7 cellular contexts compared by ENCODE assay signal in the genomic region with DNA sequence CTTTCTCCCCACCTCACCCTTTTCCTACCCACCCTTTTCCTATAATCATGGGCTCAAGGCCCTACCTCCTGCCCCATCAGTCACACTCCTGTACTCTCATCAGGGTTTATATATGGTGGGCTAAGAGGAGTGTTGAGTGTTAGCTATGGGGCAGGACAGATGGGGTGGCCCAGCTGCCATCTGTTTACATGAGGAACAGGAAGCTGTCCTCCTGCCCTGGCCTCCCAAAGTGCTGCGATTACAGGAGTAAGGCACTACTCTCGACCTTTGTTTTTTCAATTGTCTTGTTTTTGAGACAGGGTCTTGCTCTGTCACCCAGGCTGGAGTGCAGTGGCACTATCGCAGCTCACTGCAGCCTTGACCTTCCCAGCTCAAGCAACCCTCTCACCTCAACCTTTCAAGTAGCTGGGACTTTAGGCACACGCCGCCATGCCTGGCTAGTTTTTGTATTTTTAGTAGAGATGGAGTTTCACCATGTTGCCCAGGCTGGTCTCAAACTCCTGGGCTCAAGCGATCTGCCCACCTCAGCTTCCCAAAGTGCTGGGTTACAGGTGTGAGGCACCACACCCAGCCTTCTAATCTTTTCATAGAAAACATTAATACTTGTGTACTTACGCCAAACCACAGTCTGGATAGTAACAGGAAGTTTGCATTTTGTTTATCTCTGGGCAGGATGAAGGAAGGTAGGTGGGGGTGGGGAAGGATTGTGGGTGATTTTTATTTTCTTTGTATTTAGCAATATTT. TPM values are rescaled to one million over a fixed set of nuclear protein-coding genes. Genes with fewer than 3 reads are reported as not detected.
DNase-seq lines count a peak whose midpoint lies in the region; ATAC-seq and TF ChIP-seq lines count a peak whose summit lies in the region.

No MANE protein-coding gene starts in this region.

- H3K27ac Mint-ChIP-seq in IgD-negative memory B cell = peak overlapping the region; percentile 94 to 97 (median 97)
- peak overlapping the region; percentile 85 for H3K27ac Mint-ChIP-seq in activated naive CD8-positive, alpha-beta T cell treated with anti-CD3 and anti-CD28 coated beads for 36 hours
- peak overlapping the region; percentile 98 to 99 for H3K27ac Mint-ChIP-seq in natural killer cell treated with Interleukin-12 subunit alpha and Interleukin-12 subunit beta and Interleukin-15 and Interleukin-18, amount 100 ng/mL, for 72 hours

- peak overlapping the region; percentile 91 to 99 (median 94) for H3K4me3 Mint-ChIP-seq in IgD-negative memory B cell
- peak overlapping the region; percentile 85 for H3K4me3 Mint-ChIP-seq in activated naive CD8-positive, alpha-beta T cell treated with anti-CD3 and anti-CD28 coated beads for 36 hours
- peak overlapping the region; percentile 92 for H3K4me3 Mint-ChIP-seq in natural killer cell treated with Interleukin-12 subunit alpha and Interleukin-12 subunit beta and Interleukin-15 and Interleukin-18, amount 100 ng/mL, for 72 hours

- H3K36me3 Mint-ChIP-seq in IgD-negative memory B cell = no peaks in the 10 kb centered on the region
- peaks cover 21% of the 10 kb centered on the region for H3K36me3 Mint-ChIP-seq in activated naive CD8-positive, alpha-beta T cell treated with anti-CD3 and anti-CD28 coated beads for 36 hours
- H3K36me3 Mint-ChIP-seq in natural killer cell treated with Interleukin-12 subunit alpha and Interleukin-12 subunit beta and Interleukin-15 and Interleukin-18, amount 100 ng/mL, for 72 hours = no peaks in the 10 kb centered on the region

- H3K27me3 Mint-ChIP-seq in IgD-negative memory B cell = peaks cover 17% of the 10 kb centered on the region
- peaks cover 25% of the 10 kb centered on the region for H3K27me3 Mint-ChIP-seq in activated naive CD8-positive, alpha-beta T cell treated with anti-CD3 and anti-CD28 coated beads for 36 hours
- peaks cover 1 to 6% of the 10 kb centered on the region in 2 donors for H3K27me3 Mint-ChIP-seq in natural killer cell treated with Interleukin-12 subunit alpha and Interleukin-12 subunit beta and Interleukin-15 and Interleukin-18, amount 100 ng/mL, for 72 hours

- DNase-seq in COLO668 (lab: John Stamatoyannopoulos, UW; ENCODE audit: unreplicated experiment) (peak; percentile 14), GM10266 (ENCODE audit: extremely low spot score) (no peak), NCI-H2227 treated with DMSO at 0.1 percent for 48 hours (lab: John Stamatoyannopoulos, UW) (no peak)
- no peak for DNase-seq in activated naive CD8-positive, alpha-beta T cell treated with anti-CD3 and anti-CD28 coated beads for 36 hours
- DNase-seq in natural killer cell treated with Interleukin-12 subunit alpha and Interleukin-12 subunit beta and Interleukin-15 and Interleukin-18, amount 100 ng/mL, for 72 hours (ENCODE audit: low spot score) = no peak

- peaks cover 32 to 38% (median 34%) of the 10 kb centered on the region in 3 donors for H3K4me1 Mint-ChIP-seq in IgD-negative memory B cell
- peaks cover 27% of the 10 kb centered on the region for H3K4me1 Mint-ChIP-seq in activated naive CD8-positive, alpha-beta T cell treated with anti-CD3 and anti-CD28 coated beads for 36 hours
- peaks cover 30 to 46% of the 10 kb centered on the region in 2 donors for H3K4me1 Mint-ChIP-seq in natural killer cell treated with Interleukin-12 subunit alpha and Interleukin-12 subunit beta and Interleukin-15 and Interleukin-18, amount 100 ng/mL, for 72 hours (ENCODE audit: low read depth in 2 of 2)

- no peak for ATAC-seq in natural killer cell treated with Interleukin-12 subunit alpha and Interleukin-12 subunit beta and Interleukin-15 and Interleukin-18, amount 100 ng/mL, for 72 hours
- no peak for ATAC-seq in HG02840 (IDR thresholded peaks at IDR 0.05; ENCODE audit: low FRiP score, unreplicated experiment)

- no peak for TF ChIP-seq CTCF in GM10266 (IDR thresholded peaks at IDR 0.05; ENCODE audit: control insufficient read depth, insufficient read depth, low read depth, missing control alignments)

- H3K9me3 Mint-ChIP-seq in IgD-negative memory B cell = no peaks in the 10 kb centered on the region
- no peaks in the 10 kb centered on the region for H3K9me3 Mint-ChIP-seq in activated naive CD8-positive, alpha-beta T cell treated with anti-CD3 and anti-CD28 coated beads for 36 hours
- no peaks in the 10 kb centered on the region for H3K9me3 Mint-ChIP-seq in natural killer cell treated with Interleukin-12 subunit alpha and Interleukin-12 subunit beta and Interleukin-15 and Interleukin-18, amount 100 ng/mL, for 72 hours

RNA-seq across cellular contexts. Expression of a gene that starts 1.6 kb away (rescaled TPM):
- polyA plus RNA-seq in IgD-negative memory B cell = 103 TPM
- total RNA-seq in activated naive CD8-positive, alpha-beta T cell treated with anti-CD3 and anti-CD28 coated beads for 36 hours = 10 to 100 TPM; 15.3 to 16.0 TPM
- 10 to 100 TPM; 38.5 to 51.2 TPM for total RNA-seq in natural killer cell treated with Interleukin-12 subunit alpha and Interleukin-12 subunit beta and Interleukin-15 and Interleukin-18, amount 100 ng/mL, for 72 hours

RNA-seq across cellular contexts. Expression of a gene that starts 1.7 kb away (rescaled TPM):
- polyA plus RNA-seq in IgD-negative memory B cell = 3.7 TPM
- total RNA-seq in activated naive CD8-positive, alpha-beta T cell treated with anti-CD3 and anti-CD28 coated beads for 36 hours = 1 to 10 TPM; 7.9 to 8.5 TPM
- 10 to 100 TPM; 15.3 to 16.8 TPM for total RNA-seq in natural killer cell treated with Interleukin-12 subunit alpha and Interleukin-12 subunit beta and Interleukin-15 and Interleukin-18, amount 100 ng/mL, for 72 hours

RNA-seq across cellular contexts. Expression of a gene that starts 6.5 kb away (rescaled TPM):
- not detected for polyA plus RNA-seq in IgD-negative memory B cell
- total RNA-seq in activated naive CD8-positive, alpha-beta T cell treated with anti-CD3 and anti-CD28 coated beads for 36 hours = 10 to 100 TPM in 1 of 2 experiments, 1 to 10 TPM in 1; 9.3 to 10.1 TPM
- total RNA-seq in natural killer cell treated with Interleukin-12 subunit alpha and Interleukin-12 subunit beta and Interleukin-15 and Interleukin-18, amount 100 ng/mL, for 72 hours = 10 to 100 TPM; 17.2 to 19.4 TPM

RNA-seq across cellular contexts. Expression of a gene that starts 7.3 kb away (rescaled TPM):
- 0.45 TPM for polyA plus RNA-seq in IgD-negative memory B cell
- total RNA-seq in activated naive CD8-positive, alpha-beta T cell treated with anti-CD3 and anti-CD28 coated beads for 36 hours = 1 to 10 TPM; 1.5 to 1.7 TPM
- 1 to 10 TPM; 3.3 to 3.8 TPM for total RNA-seq in natural killer cell treated with Interleukin-12 subunit alpha and Interleukin-12 subunit beta and Interleukin-15 and Interleukin-18, amount 100 ng/mL, for 72 hours

RNA-seq across cellular contexts. Expression of a gene that starts 12.3 kb away (rescaled TPM):
- polyA plus RNA-seq in IgD-negative memory B cell = not detected
- total RNA-seq in activated naive CD8-positive, alpha-beta T cell treated with anti-CD3 and anti-CD28 coated beads for 36 hours = 1 to 10 TPM; 6.1 to 6.4 TPM
- total RNA-seq in natural killer cell treated with Interleukin-12 subunit alpha and Interleukin-12 subunit beta and Interleukin-15 and Interleukin-18, amount 100 ng/mL, for 72 hours = 10 to 100 TPM; 10.5 to 20.1 TPM
